ENCODE assay signal across 8 cellular contexts in genomic region chr1:6601049-6601864, GRCh38. TPM values are rescaled to one million over a fixed set of nuclear protein-coding genes. Genes with fewer than 3 reads are reported as not detected.
A peak's percentile ranks its signal among the peaks of the same experiment; 100 is the strongest.
DNase-seq lines count a peak whose midpoint lies in the region; ATAC-seq and TF ChIP-seq lines count a peak whose summit lies in the region.

No MANE protein-coding gene starts in this region.

- H3K36me3 ChIP-seq in HUES48 (ENCODE audit: control insufficient read depth, insufficient read depth, low read length) (peaks cover 33% of the 10 kb centered on the region), prostate gland (peaks cover 6 to 15% of the 10 kb centered on the region in 2 donors)

- H3K4me3 ChIP-seq in HUES48 (ENCODE audit: low read depth, low read length): peak overlapping the region; percentile 97
- peak overlapping the region; percentile 80 to 86 for H3K4me3 ChIP-seq in prostate gland

- ATAC-seq in GM18520 (IDR thresholded peaks at IDR 0.05; ENCODE audit: unreplicated experiment) (peak; percentile 27), left ventricle myocardium superior (peak; percentile 27)

- WGBS in prostate gland: under 1% methylated on average over 35 of the region's 35 CpGs

- peaks cover 16% of the 10 kb centered on the region for H3K4me1 ChIP-seq in HUES48 (ENCODE audit: control insufficient read depth, insufficient read depth, low read length)
- peaks cover 30% of the 10 kb centered on the region for H3K4me1 ChIP-seq in prostate gland (replicated peaks)

- peak; percentile 80 for TF ChIP-seq POLR2A in prostate gland (IDR thresholded peaks at IDR 0.05)

- intact Hi-C loops in left ventricle myocardium superior (cut with micrococcal nuclease): no loop called here
- intact Hi-C loops in prostate gland (cut with DNase I): loop anchor here (5.0 kb wide), 1 partner anchor 244 kb away; no protein-coding TSS in a partner anchor

- peak in 4 of 5 experiments; percentile 57 to 89 (median 70) for DNase-seq in T-helper 2 cell
- peak in 47 of 56 donors; percentile 32 to 86 (median 66) for DNase-seq in amygdala (lab: John Stamatoyannopoulos, UW)
- peak; percentile 70 for DNase-seq in left ventricle myocardium superior
- peak; percentile 91 for DNase-seq in prostate gland (ENCODE audit: low spot score)
- DNase-seq in SHP77 (lab: John Stamatoyannopoulos, UW): no peak

- H3K27me3 ChIP-seq in HUES48 (ENCODE audit: control insufficient read depth, insufficient read depth, low read length) (no peaks in the 10 kb centered on the region), prostate gland (replicated peaks; ENCODE audit: insufficient read depth) (no peaks in the 10 kb centered on the region)

- TF ChIP-seq CTCF in 22Rv1 (IDR thresholded peaks at IDR 0.05) (no peak), prostate gland (IDR thresholded peaks at IDR 0.05) (peak in 1 of 4 experiments; percentile 9)

- H3K9ac ChIP-seq in HUES48 (ENCODE audit: low read depth, low read length): peak overlapping the region; percentile 82

- no peaks in the 10 kb centered on the region for H3K9me3 ChIP-seq in HUES48 (ENCODE audit: control insufficient read depth, insufficient read depth, low read length)
- H3K9me3 ChIP-seq in prostate gland: no peaks in the 10 kb centered on the region

- peak overlapping the region; percentile 64 for H3K27ac ChIP-seq in 22Rv1
- H3K27ac ChIP-seq in HUES48 (ENCODE audit: low read depth, low read length): peak overlapping the region; percentile 59
- H3K27ac ChIP-seq in prostate gland: peak overlapping the region; percentile 97 to 99

RNA-seq across cellular contexts. Expression of gene KLHL21, which starts 1.4 kb away (rescaled TPM):
- total RNA-seq in left ventricle myocardium superior: 131 TPM
- total RNA-seq in prostate gland: 100 to 1,000 TPM in 1 of 2 donors, 10 to 100 TPM in 1; 67.1 to 111 TPM

RNA-seq across cellular contexts. Expression of gene PHF13, which starts 12.3 kb away (rescaled TPM):
- total RNA-seq in left ventricle myocardium superior (7.5 TPM), prostate gland (10 to 100 TPM; 13.8 to 79.2 TPM)

RNA-seq across cellular contexts. Expression of gene ZBTB48, which starts 21.5 kb away (rescaled TPM):
- total RNA-seq in left ventricle myocardium superior (13.3 TPM), prostate gland (10 to 100 TPM; 41.3 to 51.0 TPM)

RNA-seq across cellular contexts. Expression of gene THAP3, which starts 23.4 kb away (rescaled TPM):
- total RNA-seq in left ventricle myocardium superior (14.9 TPM), prostate gland (10 to 100 TPM; 37.6 to 42.1 TPM)

RNA-seq across cellular contexts. Expression of gene TAS1R1, which starts 46.1 kb away (rescaled TPM):
- total RNA-seq in left ventricle myocardium superior (not detected), prostate gland (1 to 10 TPM in 1 of 2 donors, not detected in 1; 1.5 TPM)

Comparison
In these comparisons a context has a peak if more than half of its experiments do, and no peak if none do; other contexts are left out.
1. DNase-seq: peak in T-helper 2 cell (4 of 5), amygdala (47 of 56), left ventricle myocardium superior (single experiment) and prostate gland (single experiment); none in SHP77 (0 of 2).
2. Peak in every context shown above with its lines, with median percentiles within 50 percentile points of each other: H3K27ac ChIP-seq.